Comparison of ENCODE assay signal across 1 cellular context in genomic region chr2:148021059-148021985, GRCh38.
TF ChIP-seq lines count a peak whose summit lies in the region.

Gene MBD5 (plus strand): TSS chr2:148021091.

TF ChIP-seq in K562, 482 proteins besides CTCF, POLR2A, EP300 and RAD21 (continued from another document):
- TF ChIP-seq HCFC1 (IDR thresholded peaks at IDR 0.05; ENCODE audit: low read depth, low read length) (no peak), ELK3 (CRISPR knock-in tag; IDR thresholded peaks at IDR 0.05) (no peak), ZNF740 (CRISPR knock-in tag; IDR thresholded peaks at IDR 0.05) (peak; percentile 20), ZNF740 (tag; IDR thresholded peaks at IDR 0.05) (peak in 1 of 2 experiments; percentile 91; a peak in 2 of 4 replicates), ZNF263 (CRISPR knock-in tag; IDR thresholded peaks at IDR 0.05; ENCODE audit: borderline replicate concordance) (peak; percentile 64), TAF7 (tag; IDR thresholded peaks at IDR 0.05) (0 out of 2 replicates have a peak, but pooled peaks have one; percentile 49), XRCC5 (IDR thresholded peaks at IDR 0.05; ENCODE audit: low read depth, low read length) (no peak), MAZ (CRISPR knock-in tag; conservative IDR thresholded peaks at IDR 0.05 in 1 of 2, IDR thresholded peaks at IDR 0.05 in 1 of 2) (peak in 1 of 2 experiments; percentile 41; a peak in 2 of 4 replicates), SRSF7 (optimal IDR thresholded peaks at IDR 0.05; ENCODE audit: low read depth, low read length) (no peak), ZNF384 (IDR thresholded peaks at IDR 0.05; ENCODE audit: low read depth, low read length) (no peak), FOXK1 (CRISPR knock-in tag; IDR thresholded peaks at IDR 0.05; ENCODE audit: borderline replicate concordance) (no peak), CTBP1 (IDR thresholded peaks at IDR 0.05; ENCODE audit: borderline replicate concordance) (peak; percentile 46; the same call in 1 of the 2 replicates), HDAC1 (IDR thresholded peaks at IDR 0.05) (0 out of 4 replicates have a peak, but pooled peaks of 1 of the 2 experiments have one; percentile 44), SUPT5H (IDR thresholded peaks at IDR 0.05) (peak; percentile 51; the same call in 1 of the 2 replicates), EGR1 (conservative IDR thresholded peaks at IDR 0.05) (0 out of 2 replicates have a peak, but pooled peaks have one; percentile 29), STAT5B (CRISPR knock-in tag; IDR thresholded peaks at IDR 0.05) (no peak), VEZF1 (CRISPR knock-in tag; IDR thresholded peaks at IDR 0.05) (peak; percentile 90), ZBTB7A (IDR thresholded peaks at IDR 0.05; ENCODE audit: borderline replicate concordance, control insufficient read depth, low read depth, low read length) (peak; percentile 65; the same call in 1 of the 2 replicates), GABPA (tag; conservative IDR thresholded peaks at IDR 0.05; ENCODE audit: low read depth) (peak; percentile 77), ZNF766 (CRISPR knock-in tag; conservative IDR thresholded peaks at IDR 0.05) (0 out of 2 replicates have a peak, but pooled peaks have one; percentile 13), NR1H2 (CRISPR knock-in tag; IDR thresholded peaks at IDR 0.05) (no peak), KAT8 (IDR thresholded peaks at IDR 0.05; ENCODE audit: low read depth) (no peak), MAX (CRISPR knock-in tag; IDR thresholded peaks at IDR 0.05) (no peak), ZNF311 (CRISPR knock-in tag; IDR thresholded peaks at IDR 0.05) (no peak), ZEB2 (IDR thresholded peaks at IDR 0.05) (no peak), ATF2 (CRISPR knock-in tag; IDR thresholded peaks at IDR 0.05) (no peak), TAF9B (IDR thresholded peaks at IDR 0.05; ENCODE audit: partially characterized antibody) (peak; percentile 51), PHF8 (IDR thresholded peaks at IDR 0.05; ENCODE audit: borderline replicate concordance, low read length) (peak; percentile 37; the same call in 1 of the 2 replicates), SP2 (IDR thresholded peaks at IDR 0.05; ENCODE audit: extremely low read depth, low read depth, low read length, poor library complexity, severe bottlenecking) (no peak), POLR2B (IDR thresholded peaks at IDR 0.05; ENCODE audit: low read depth, partially characterized antibody) (peak; percentile 20), FOXK2 (conservative IDR thresholded peaks at IDR 0.05 in 1 of 2, IDR thresholded peaks at IDR 0.05 in 1 of 2; ENCODE audit: low read depth in 2 of 2) (peak in 1 of 2 experiments; percentile 11; a peak in 2 of 4 replicates), BCOR (IDR thresholded peaks at IDR 0.05) (no peak), SIN3A (IDR thresholded peaks at IDR 0.05; ENCODE audit: borderline replicate concordance in 2 of 2, control insufficient read depth in 1 of 2, low read depth in 2 of 2, low read length in 2 of 2) (0 out of 4 replicates have a peak, but pooled peaks of 1 of the 2 experiments have one; percentile 29), CREB3L1 (IDR thresholded peaks at IDR 0.05; ENCODE audit: borderline replicate concordance, low read depth) (no peak), ZNF592 (IDR thresholded peaks at IDR 0.05) (no peak), NR2C2 (CRISPR knock-in tag; IDR thresholded peaks at IDR 0.05) (0 out of 2 replicates have a peak, but pooled peaks have one; percentile 33), NR2C2 (tag; IDR thresholded peaks at IDR 0.05) (peak; percentile 96), ZFP91 (CRISPR knock-in tag; IDR thresholded peaks at IDR 0.05) (peak; percentile 74; the same call in 1 of the 2 replicates)
